Comparison of ENCODE assay signal across 14 cellular contexts in genomic region chr15:65044724-65045481, GRCh38. TPM values are rescaled to one million over a fixed set of nuclear protein-coding genes. Genes with fewer than 3 reads are reported as not detected.
DNase-seq lines count a peak whose midpoint lies in the region; ATAC-seq and TF ChIP-seq lines count a peak whose summit lies in the region.
"Had no signal": no experiment of that assay in that cellular context is flagged by ENCODE, and none has a peak within 500 bp of the region (broad histone marks: within the 10 kb centered on the region; RNA-seq: fewer than 3 reads in every experiment).

Gene SLC51B (plus strand): TSS chr15:65045387. CDS start chr15:65050005, 4,618 bp downstream.

- DNase-seq in COLO668 (lab: John Stamatoyannopoulos, UW; ENCODE audit: unreplicated experiment) (peak; percentile 73), NCI-H510A (lab: John Stamatoyannopoulos, UW) (peak; percentile 11), fibroblast of pulmonary artery (ENCODE audit: low read depth) (peak; percentile 34), tibial artery (no peak), natural killer cell (no peak), NCI-H128 (lab: John Stamatoyannopoulos, UW; ENCODE audit: unreplicated experiment) (no peak), A673 (ENCODE audit: low spot score) (no peak)
- DNase-seq: NCI-H1105 treated with DMSO at 0.1 percent for 48 hours had no signal

- peaks cover 0 to 3% of the 10 kb centered on the region in 2 donors for H3K27me3 Mint-ChIP-seq in natural killer cell (ENCODE audit: low read depth in 2 of 2)

- no peak within 1 kb of the TSS for H3K27ac Mint-ChIP-seq in natural killer cell

- ATAC-seq in natural killer cell, result no peak
- ATAC-seq: Panc1 had no signal

- CTCF ChIA-PET in A673 (lab: Charles Lee), result no interaction called here

- peaks cover 9% of the 10 kb centered on the region in 2 donors for H3K4me1 Mint-ChIP-seq in natural killer cell

- no peaks in the 10 kb centered on the region for H3K9me3 Mint-ChIP-seq in natural killer cell
- H3K9me3 Mint-ChIP-seq: HFFc6 had no signal

- H3K4me3 ChIP-seq in fibroblast of pulmonary artery (replicated peaks; ENCODE audit: low read depth, low read length), result no peak within 1 kb of the TSS
- peak within 1 kb of the TSS in 1 of 2 donors; percentile 8 for H3K4me3 ChIP-seq in muscle layer of duodenum (ENCODE audit: low read depth in 1 of 2, low read length in 2 of 2)
- H3K4me3 ChIP-seq in tibial artery, result no peak within 1 kb of the TSS
- H3K4me3 ChIP-seq in A673 (ENCODE audit: low read depth, low read length, poor library complexity, severe bottlenecking), result no peak within 1 kb of the TSS
- H3K4me3 ChIP-seq: BLaER1 had no signal

- H3K4me1 ChIP-seq in muscle layer of duodenum (ENCODE audit: control insufficient read depth in 1 of 2, insufficient read depth in 2 of 2, low read length in 2 of 2) (peaks cover 5 to 17% of the 10 kb centered on the region in 2 donors), tibial artery (peaks cover 0 to 32% (median 6%) of the 10 kb centered on the region in 4 donors), A673 (ENCODE audit: insufficient read depth, low read length, poor library complexity, severe bottlenecking) (peaks cover 10% of the 10 kb centered on the region)

- POLR2A ChIA-PET in A673 (lab: Charles Lee; ENCODE audit: low non-redundant PET), result no interaction called here

- TF ChIP-seq CTCF in fibroblast of pulmonary artery (IDR thresholded peaks at IDR 0.05; ENCODE audit: low read length, missing control alignments) (no peak), tibial artery (IDR thresholded peaks at IDR 0.05) (no peak), natural killer cell (IDR thresholded peaks at IDR 0.05) (no peak), A673 (conservative IDR thresholded peaks at IDR 0.05; ENCODE audit: low read depth, low read length) (no peak)

- no TSS peak for BruUV-seq in A673 (replicated peaks; lab: Mats Ljungman, UMichigan)

- no peaks in the 10 kb centered on the region for H3K36me3 Mint-ChIP-seq in natural killer cell

- H3K27ac ChIP-seq in muscle layer of duodenum (ENCODE audit: low read length), result peak within 1 kb of the TSS; percentile 4
- peak within 1 kb of the TSS in 1 of 2 donors; percentile 37 for H3K27ac ChIP-seq in tibial artery
- H3K27ac ChIP-seq in A673 (ENCODE audit: low read depth, low read length, poor library complexity, severe bottlenecking), result no peak within 1 kb of the TSS
- H3K27ac ChIP-seq: BLaER1, VCaP had no signal

- H3K27me3 ChIP-seq in muscle layer of duodenum (ENCODE audit: low read depth, low read length) (no peaks in the 10 kb centered on the region), tibial artery (no peaks in the 10 kb centered on the region), A673 (replicated peaks; ENCODE audit: insufficient read depth, low read depth, low read length, poor library complexity) (no peaks in the 10 kb centered on the region)
- H3K27me3 ChIP-seq: BLaER1 had no signal

- intact Hi-C loops in tibial artery (cut with DNase I; ENCODE audit: low total_unique reads), result no loop called here
- intact Hi-C loops in natural killer cell (cut with micrococcal nuclease), result no loop called here
- intact Hi-C loops in A673 (cut with micrococcal nuclease; ENCODE audit: unreplicated experiment), result no loop called here

- no peak within 1 kb of the TSS for H3K4me3 Mint-ChIP-seq in natural killer cell
- H3K4me3 Mint-ChIP-seq: HFFc6 had no signal

- no peaks in the 10 kb centered on the region for H3K9me3 ChIP-seq in muscle layer of duodenum (ENCODE audit: control insufficient read depth in 1 of 2, low read length in 2 of 2)
- H3K9me3 ChIP-seq in tibial artery, result no peaks in the 10 kb centered on the region
- no peaks in the 10 kb centered on the region for H3K9me3 ChIP-seq in A673 (ENCODE audit: low read depth, low read length, poor library complexity, severe bottlenecking)
- H3K9me3 ChIP-seq: BLaER1 had no signal

- H3K36me3 ChIP-seq in muscle layer of duodenum (ENCODE audit: control insufficient read depth in 1 of 2, insufficient read depth in 2 of 2, low read length in 2 of 2) (no peaks in the 10 kb centered on the region), tibial artery (peaks cover 5 to 17% (median 9%) of the 10 kb centered on the region in 3 donors), A673 (ENCODE audit: insufficient read depth, low read length, poor library complexity, severe bottlenecking) (no peaks in the 10 kb centered on the region)
- H3K36me3 ChIP-seq: BLaER1 had no signal

RNA-seq across cellular contexts. Expression of gene SLC51B, which starts in this region (rescaled TPM):
- not detected for total RNA-seq in natural killer cell
- not detected in 2 replicates for total RNA-seq in A673 (2021)
- total RNA-seq: HFFc6, mesenteric fat pad had no signal

Comparison
In these comparisons a context has a peak if more than half of its experiments do, and no peak if none do; other contexts are left out.
1. DNase-seq: peak in COLO668 (single experiment), NCI-H510A (single experiment) and fibroblast of pulmonary artery (single experiment); none in tibial artery (0 of 2), natural killer cell (single experiment), NCI-H128 (single experiment) and A673 (single experiment).